ENCODE assay signal across 10 cellular contexts in genomic region chr2:142914507-142915313, GRCh38.
DNase-seq lines count a peak whose midpoint lies in the region; ATAC-seq lines count a peak whose summit lies in the region.
"Had no signal": no experiment of that assay in that cellular context is flagged by ENCODE, and none has a peak within 500 bp of the region (broad histone marks: within the 10 kb centered on the region; RNA-seq: fewer than 3 reads in every experiment).

No MANE protein-coding gene starts in this region.

- peak; percentile 63 for DNase-seq in kidney tubule cell (ENCODE audit: low spot score)
- no peak for DNase-seq in putamen (ENCODE audit: low spot score)
- no peak for DNase-seq in stimulated activated CD4-positive, alpha-beta T cell treated with anti-CD3 and anti-CD28 coated beads, Interleukin-4, amount 100 ng/mL, for 24 hours
- no peak for DNase-seq in NCI-H1092 treated with DMSO at 0.1 percent for 48 hours (lab: John Stamatoyannopoulos, UW)
- DNase-seq in NCI-H82 (lab: John Stamatoyannopoulos, UW), result no peak
- DNase-seq: DMS79 treated with DMSO at 0.1 percent for 48 hours, hippocampal formation had no signal

- ATAC-seq in GM18868 (IDR thresholded peaks at IDR 0.05; ENCODE audit: unreplicated experiment) (peak; percentile 100), GM21786 (IDR thresholded peaks at IDR 0.05; ENCODE audit: unreplicated experiment) (peak; percentile 100), HG03378 (IDR thresholded peaks at IDR 0.05; ENCODE audit: unreplicated experiment) (peak; percentile 100)
